ENCODE assay signal across 1 cellular context in genomic region chr10:21926949-21927348, GRCh38.
TF ChIP-seq lines count a peak whose summit lies in the region.

No MANE protein-coding gene starts in this region.

TF ChIP-seq in A549, 52 proteins besides CTCF, POLR2A, EP300 and RAD21 (continued from another document):
- TF ChIP-seq REST (IDR thresholded peaks at IDR 0.05) (no peak), HES2 (IDR thresholded peaks at IDR 0.05) (no peak), GATA3 (IDR thresholded peaks at IDR 0.05; ENCODE audit: borderline replicate concordance) (0 out of 2 replicates have a peak, but pooled peaks have one; percentile 24)
